In genomic region chr10:126903646-126904360, GRCh38 we compare ENCODE assay signal across 1 cellular context.
TF ChIP-seq lines count a peak whose summit lies in the region.

No MANE protein-coding gene starts in this region.

TF ChIP-seq in HCT116, 20 proteins besides CTCF, POLR2A, EP300 and RAD21 (continued from another document):
- TF ChIP-seq REST (IDR thresholded peaks at IDR 0.05; ENCODE audit: low read depth) (no peak), SP1 (IDR thresholded peaks at IDR 0.05; ENCODE audit: low read depth) (no peak)
